8 cellular contexts compared by ENCODE assay signal in genomic region chr15:41894791-41895463, GRCh38. TPM values are rescaled to one million over a fixed set of nuclear protein-coding genes. Genes with fewer than 3 reads are reported as not detected.
DNase-seq lines count a peak whose midpoint lies in the region; ATAC-seq, FAIRE-seq and TF ChIP-seq lines count a peak whose summit lies in the region.

No MANE protein-coding gene starts in this region.

- H3K9me3 ChIP-seq in BLaER1 (no peaks in the 10 kb centered on the region), heart left ventricle (no peaks in the 10 kb centered on the region), small intestine (ENCODE audit: control insufficient read depth, low read depth) (no peaks in the 10 kb centered on the region)

- no peak for FAIRE-seq in small intestine (lab: Jason Lieb, UNC)

- DNase-seq in SK-N-DZ (ENCODE audit: low spot score) (peak; percentile 81), heart left ventricle (peak; percentile 83 to 92 (median 90)), small intestine (peak; percentile 57), NCI-H187 (lab: John Stamatoyannopoulos, UW) (no peak)
- peak; percentile 79 for DNase-seq in activated naive CD4-positive, alpha-beta T cell treated with Interleukin-2 at 50 U/mL for 16 hours

- no peaks in the 10 kb centered on the region for H4K20me1 ChIP-seq in BLaER1

- WGBS in heart left ventricle, 4 donors = 5 to 8% (median 6%) methylated on average over 10 to 24 of the region's 24 CpGs
- WGBS in small intestine, 3 donors = 31 to 61% (median 57%) methylated on average over 24 of the region's 24 CpGs

- intact Hi-C loops in heart left ventricle (cut with DNase I) = loop anchor here in 7 of 10 donors (2.0 to 10.0 kb wide), 7 partner anchors 52 to 160 kb away; partner anchors contain the start of genes JMJD7 (in 2 of the 7) and MAPKBP1 (in 2 of the 7)

- H3K4me3 ChIP-seq in BLaER1 = peak overlapping the region; percentile 40
- H3K4me3 ChIP-seq in heart left ventricle = peak overlapping the region in 10 of 12 donors; percentile 20 to 67 (median 56)
- no peak overlapping the region for H3K4me3 ChIP-seq in small intestine (ENCODE audit: low read depth in 1 of 2, low read length in 2 of 2)

- ATAC-seq in GM19324 (IDR thresholded peaks at IDR 0.05; ENCODE audit: low FRiP score, unreplicated experiment) = peak; percentile 63
- peak; percentile 92 for ATAC-seq in HG03442 (IDR thresholded peaks at IDR 0.05; ENCODE audit: unreplicated experiment)
- ATAC-seq in heart left ventricle = peak; percentile 77 to 90 (median 85)

- no peaks in the 10 kb centered on the region for H3K27me3 ChIP-seq in BLaER1
- no peaks in the 10 kb centered on the region for H3K27me3 ChIP-seq in heart left ventricle
- H3K27me3 ChIP-seq in small intestine (ENCODE audit: control insufficient read depth in 2 of 2, insufficient read depth in 2 of 2, low read length in 2 of 2) = no peaks in the 10 kb centered on the region

- H3K4me1 ChIP-seq in BLaER1 (peaks cover 93% of the 10 kb centered on the region), heart left ventricle (peaks cover 9 to 35% (median 26%) of the 10 kb centered on the region in 12 donors), small intestine (ENCODE audit: control insufficient read depth in 2 of 2, insufficient read depth in 1 of 2, low read depth in 1 of 2, low read length in 1 of 2) (peaks cover 0 to 5% of the 10 kb centered on the region in 2 donors)

- TF ChIP-seq POLR2A in heart left ventricle (IDR thresholded peaks at IDR 0.05) = no peak

- peak in 5 of 12 donors; percentile 19 to 48 (median 31) for TF ChIP-seq CTCF in heart left ventricle (IDR thresholded peaks at IDR 0.05)

- H3K27ac ChIP-seq in BLaER1 (peak overlapping the region; percentile 84), heart left ventricle (peak overlapping the region; percentile 18 to 96 (median 88)), small intestine (ENCODE audit: low read depth in 1 of 2, low read length in 1 of 2) (peak overlapping the region in 1 of 2 donors; percentile 4)

- H3K9ac ChIP-seq in BLaER1 = peak overlapping the region; percentile 52; the same call in 1 of the 2 replicates

- peak overlapping the region; percentile 87 for H3K4me2 ChIP-seq in BLaER1

- no peaks in the 10 kb centered on the region for H3K36me3 ChIP-seq in BLaER1
- H3K36me3 ChIP-seq in heart left ventricle = peaks cover 0 to 37% (median 30%) of the 10 kb centered on the region in 9 donors
- H3K36me3 ChIP-seq in small intestine (ENCODE audit: control insufficient read depth in 2 of 2, insufficient read depth in 2 of 2, low read length in 2 of 2) = no peaks in the 10 kb centered on the region

RNA-seq across cellular contexts. Expression of gene SPTBN5, which starts 1.1 kb away (rescaled TPM):
- 0.73 and 0.75 TPM in 2 replicates for polyA plus RNA-seq in SK-N-DZ (2014; cell fraction: cytosol; rRNA removed)
- 5.2 and 8.0 TPM in 2 replicates for polyA plus RNA-seq in SK-N-DZ (2014; cell fraction: nucleus; rRNA removed)
- 1 to 10 TPM in 8 of 9 donors, under 1 TPM in 1; 0.31 to 5.6 (median 1.7) TPM for total RNA-seq in heart left ventricle
- 1 to 10 TPM; 1.3 to 3.2 TPM for polyA plus RNA-seq in heart left ventricle
- polyA plus RNA-seq in small intestine = under 1 TPM; 0.45 to 0.60 (median 0.54) TPM

RNA-seq across cellular contexts. Expression of gene PLA2G4B, which starts 56.3 kb away (rescaled TPM):
- 1.4 and 1.7 TPM in 2 replicates for polyA plus RNA-seq in SK-N-DZ (2014; cell fraction: cytosol; rRNA removed)
- 36.4 and 46.9 TPM in 2 replicates for polyA plus RNA-seq in SK-N-DZ (2014; cell fraction: nucleus; rRNA removed)
- total RNA-seq in heart left ventricle = 1 to 10 TPM in 7 of 9 donors, under 1 TPM in 2; 0.38 to 6.0 (median 2.8) TPM
- 1 to 10 TPM; 1.4 to 4.1 TPM for polyA plus RNA-seq in heart left ventricle
- 10 to 100 TPM in 2 of 3 donors, 1 to 10 TPM in 1; 4.6 to 13.0 (median 11.3) TPM for polyA plus RNA-seq in small intestine

Comparison
In these comparisons a context has a peak if more than half of its experiments do, and no peak if none do; other contexts are left out.
1. H3K4me3 ChIP-seq: peak in BLaER1 (single experiment) and heart left ventricle (10 of 12); none in small intestine (0 of 2).
2. DNase-seq: peak in SK-N-DZ (single experiment), activated naive CD4-positive, alpha-beta T cell treated with Interleukin-2 at 50 U/mL for 16 hours (single experiment), heart left ventricle (5 of 5) and small intestine (single experiment); none in NCI-H187 (0 of 2).
3. Peak in every context shown above with its lines, with median percentiles within 50 percentile points of each other: ATAC-seq.